Comparison of ENCODE assay signal across 8 cellular contexts in genomic region chr16:68263559-68264127, GRCh38. TPM values are rescaled to one million over a fixed set of nuclear protein-coding genes. Genes with fewer than 3 reads are reported as not detected.
DNase-seq lines count a peak whose midpoint lies in the region; ATAC-seq and TF ChIP-seq lines count a peak whose summit lies in the region.

No MANE protein-coding gene starts in this region.

- no peak for TF ChIP-seq EP300 in Ishikawa (IDR thresholded peaks at IDR 0.05; ENCODE audit: borderline replicate concordance)

- ATAC-seq in HG02798 (IDR thresholded peaks at IDR 0.05; ENCODE audit: poor library complexity, unreplicated experiment), result no peak

- peak overlapping the region; percentile 98 for H3K18ac ChIP-seq in neuronal stem cell (ENCODE audit: low read length)

- peak overlapping the region; percentile 44 for H2BK5ac ChIP-seq in neuronal stem cell (ENCODE audit: low read length)

- peaks cover 3% of the 10 kb centered on the region for H3K79me1 ChIP-seq in neuronal stem cell (ENCODE audit: low read depth, low read length)

- H2AK5ac ChIP-seq in neuronal stem cell (ENCODE audit: low read depth, low read length), result peak overlapping the region; percentile 9

- H4K91ac ChIP-seq in neuronal stem cell (ENCODE audit: low read depth, low read length, poor library complexity), result no peak overlapping the region

- H3K27me3 ChIP-seq in duodenal mucosa (ENCODE audit: control insufficient read depth in 1 of 2, insufficient read depth in 2 of 2, low read length in 2 of 2) (no peaks in the 10 kb centered on the region), neuronal stem cell (ENCODE audit: control insufficient read depth in 3 of 3, insufficient read depth in 3 of 3, low read depth in 1 of 3, low read length in 3 of 3) (peaks cover 0 to 5% (median 0%) of the 10 kb centered on the region in 3 experiments)

- peak overlapping the region; percentile 99 for H3K4me2 ChIP-seq in neuronal stem cell (ENCODE audit: insufficient read depth, low read length, poor library complexity, severe bottlenecking)

- no peak for TF ChIP-seq RAD21 in Ishikawa (IDR thresholded peaks at IDR 0.05; ENCODE audit: low read depth)

- peaks cover 0 to 16% of the 10 kb centered on the region in 2 donors for H3K36me3 ChIP-seq in duodenal mucosa (ENCODE audit: control insufficient read depth in 1 of 2, insufficient read depth in 2 of 2, low read length in 2 of 2)
- H3K36me3 ChIP-seq in neuronal stem cell (replicated peaks in 1 of 2; ENCODE audit: control insufficient read depth in 2 of 2, insufficient read depth in 2 of 2, low read length in 2 of 2), result peaks cover 8 to 13% of the 10 kb centered on the region in 2 donors

- no peak overlapping the region for H3K4ac ChIP-seq in neuronal stem cell (ENCODE audit: low read length)

- H3K27ac ChIP-seq in duodenal mucosa (ENCODE audit: low read depth, low read length), result peak overlapping the region; percentile 92
- no peak overlapping the region for H3K27ac ChIP-seq in neuronal stem cell (replicated peaks; ENCODE audit: low read length)

- H2BK120ac ChIP-seq in neuronal stem cell (ENCODE audit: low read depth, low read length), result no peak overlapping the region

- H3K4me3 ChIP-seq in GM12865 (ENCODE audit: low read depth, low read length) (peak overlapping the region; percentile 72), duodenal mucosa (ENCODE audit: low read depth in 1 of 2, low read length in 2 of 2) (peak overlapping the region; percentile 63 to 80), neuronal stem cell (ENCODE audit: low read length in 2 of 2) (peak overlapping the region; percentile 88 to 92)

- WGBS in neuronal stem cell (ENCODE audit: extremely low coverage in 2 of 2, insufficient read length in 2 of 2, insufficient replicate concordance in 1 of 2), 2 donors, result no CpG with 5 or more reads among the region's 11 CpGs

- peak overlapping the region; percentile 99 for H3K23ac ChIP-seq in neuronal stem cell (ENCODE audit: low read depth, low read length, poor library complexity)

- no peak for TF ChIP-seq CTCF in GM12865 (IDR thresholded peaks at IDR 0.05; ENCODE audit: insufficient read depth, low read depth, low read length, missing control alignments)

- H2AFZ ChIP-seq in neuronal stem cell (ENCODE audit: low read length), result peak overlapping the region; percentile 94

- H3K9me3 ChIP-seq in duodenal mucosa (ENCODE audit: control insufficient read depth in 1 of 2, low read length in 2 of 2), result no peaks in the 10 kb centered on the region
- H3K9me3 ChIP-seq in neuronal stem cell (replicated peaks in 1 of 2; ENCODE audit: control insufficient read depth in 2 of 2, insufficient read depth in 1 of 2, low read depth in 1 of 2, low read length in 2 of 2), result peaks cover 0 to 2% of the 10 kb centered on the region in 2 donors

- DNase-seq in GM12865 (ENCODE audit: low read depth), result no peak
- no peak for DNase-seq in neuronal stem cell (ENCODE audit: low spot score)
- DNase-seq in midbrain (lab: John Stamatoyannopoulos, UW), result no peak
- no peak for DNase-seq in NCI-H1436 (lab: John Stamatoyannopoulos, UW)
- DNase-seq in AG08396 (ENCODE audit: low spot score), result no peak

- H3K9ac ChIP-seq in duodenal mucosa (ENCODE audit: low read depth in 1 of 2, low read length in 2 of 2) (peak overlapping the region; percentile 69 to 81), neuronal stem cell (ENCODE audit: low read depth, low read length, poor library complexity) (peak overlapping the region; percentile 98)

- no peak overlapping the region for H2BK12ac ChIP-seq in neuronal stem cell (ENCODE audit: low read length)

- no peak overlapping the region for H2BK15ac ChIP-seq in neuronal stem cell (ENCODE audit: low read length)

- H3K4me1 ChIP-seq in duodenal mucosa (ENCODE audit: control insufficient read depth in 1 of 2, insufficient read depth in 2 of 2, low read length in 2 of 2) (peaks cover 24 to 36% of the 10 kb centered on the region in 2 donors), neuronal stem cell (ENCODE audit: control insufficient read depth in 2 of 2, insufficient read depth in 1 of 2, low read depth in 1 of 2, low read length in 2 of 2) (peaks cover 0 to 8% of the 10 kb centered on the region in 2 donors)

- H4K8ac ChIP-seq in neuronal stem cell (ENCODE audit: low read depth, low read length), result no peak overlapping the region

- H3K14ac ChIP-seq in neuronal stem cell (ENCODE audit: low read length), result peak overlapping the region; percentile 95

TF ChIP-seq in Ishikawa, 13 proteins besides CTCF, POLR2A, EP300 and RAD21:
- TF ChIP-seq, protein P1, sequence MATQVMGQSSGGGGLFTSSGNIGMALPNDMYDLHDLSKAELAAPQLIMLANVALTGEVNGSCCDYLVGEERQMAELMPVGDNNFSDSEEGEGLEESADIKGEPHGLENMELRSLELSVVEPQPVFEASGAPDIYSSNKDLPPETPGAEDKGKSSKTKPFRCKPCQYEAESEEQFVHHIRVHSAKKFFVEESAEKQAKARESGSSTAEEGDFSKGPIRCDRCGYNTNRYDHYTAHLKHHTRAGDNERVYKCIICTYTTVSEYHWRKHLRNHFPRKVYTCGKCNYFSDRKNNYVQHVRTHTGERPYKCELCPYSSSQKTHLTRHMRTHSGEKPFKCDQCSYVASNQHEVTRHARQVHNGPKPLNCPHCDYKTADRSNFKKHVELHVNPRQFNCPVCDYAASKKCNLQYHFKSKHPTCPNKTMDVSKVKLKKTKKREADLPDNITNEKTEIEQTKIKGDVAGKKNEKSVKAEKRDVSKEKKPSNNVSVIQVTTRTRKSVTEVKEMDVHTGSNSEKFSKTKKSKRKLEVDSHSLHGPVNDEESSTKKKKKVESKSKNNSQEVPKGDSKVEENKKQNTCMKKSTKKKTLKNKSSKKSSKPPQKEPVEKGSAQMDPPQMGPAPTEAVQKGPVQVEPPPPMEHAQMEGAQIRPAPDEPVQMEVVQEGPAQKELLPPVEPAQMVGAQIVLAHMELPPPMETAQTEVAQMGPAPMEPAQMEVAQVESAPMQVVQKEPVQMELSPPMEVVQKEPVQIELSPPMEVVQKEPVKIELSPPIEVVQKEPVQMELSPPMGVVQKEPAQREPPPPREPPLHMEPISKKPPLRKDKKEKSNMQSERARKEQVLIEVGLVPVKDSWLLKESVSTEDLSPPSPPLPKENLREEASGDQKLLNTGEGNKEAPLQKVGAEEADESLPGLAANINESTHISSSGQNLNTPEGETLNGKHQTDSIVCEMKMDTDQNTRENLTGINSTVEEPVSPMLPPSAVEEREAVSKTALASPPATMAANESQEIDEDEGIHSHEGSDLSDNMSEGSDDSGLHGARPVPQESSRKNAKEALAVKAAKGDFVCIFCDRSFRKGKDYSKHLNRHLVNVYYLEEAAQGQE (IDR thresholded peaks at IDR 0.05; ENCODE audit: low read depth), result no peak
- 0 out of 2 replicates have a peak, but pooled peaks have one; percentile 12 for TF ChIP-seq ZBTB7A (IDR thresholded peaks at IDR 0.05; ENCODE audit: low read depth)

RNA-seq across cellular contexts. Expression of gene SLC7A6, which starts 0.7 kb away (rescaled TPM):
- 9.0 TPM for polyA plus RNA-seq in neuronal stem cell (2013, experiment 1 of 2)
- 8.7 TPM for polyA plus RNA-seq in neuronal stem cell (2013, experiment 2 of 2)

RNA-seq across cellular contexts. Expression of gene PLA2G15, which starts 18.5 kb away (rescaled TPM):
- polyA plus RNA-seq in neuronal stem cell (2013, experiment 1 of 2), result 5.4 TPM
- 5.7 TPM for polyA plus RNA-seq in neuronal stem cell (2013, experiment 2 of 2)

RNA-seq across cellular contexts. Expression of gene ESRP2, which starts 27.7 kb away (rescaled TPM):
- polyA plus RNA-seq in neuronal stem cell (2013, experiment 1 of 2), result 0.15 TPM
- polyA plus RNA-seq in neuronal stem cell (2013, experiment 2 of 2), result 0.12 TPM

RNA-seq across cellular contexts. Expression of gene SLC7A6OS, which starts 47.1 kb away (rescaled TPM):
- 11.8 TPM for polyA plus RNA-seq in neuronal stem cell (2013, experiment 1 of 2)
- 12.4 TPM for polyA plus RNA-seq in neuronal stem cell (2013, experiment 2 of 2)

RNA-seq across cellular contexts. Expression of gene PRMT7, which starts 47.2 kb away (rescaled TPM):
- polyA plus RNA-seq in neuronal stem cell (2013, experiment 1 of 2), result 29.2 TPM
- 27.7 TPM for polyA plus RNA-seq in neuronal stem cell (2013, experiment 2 of 2)
